18 cellular contexts compared by ENCODE assay signal in genomic region chr10:14116837-14117236, GRCh38.
A peak's percentile ranks its signal among the peaks of the same experiment; 100 is the strongest.
DNase-seq lines count a peak whose midpoint lies in the region; ATAC-seq and TF ChIP-seq lines count a peak whose summit lies in the region.
"Had no signal": no experiment of that assay in that cellular context is flagged by ENCODE, and none has a peak within 500 bp of the region (broad histone marks: within the 10 kb centered on the region; RNA-seq: fewer than 3 reads in every experiment).

No MANE protein-coding gene starts in this region.

- H3K9me3 Mint-ChIP-seq in H9 (no peaks in the 10 kb centered on the region), endodermal cell (no peaks in the 10 kb centered on the region)
- no peaks in the 10 kb centered on the region for H3K9me3 Mint-ChIP-seq in activated T-cell treated with anti-CD3 and anti-CD28 coated beads, Interleukin-2, amount 50 U/mL, for 72 hours
- H3K9me3 Mint-ChIP-seq: CD4-positive, CD25-positive, alpha-beta regulatory T cell; CD8-positive, alpha-beta T cell had no signal

- H3K27me3 Mint-ChIP-seq in H9 (ENCODE audit: low read depth) = no peaks in the 10 kb centered on the region; the same call in 1 of the 2 replicates
- no peaks in the 10 kb centered on the region for H3K27me3 Mint-ChIP-seq in endodermal cell (ENCODE audit: insufficient read depth)
- H3K27me3 Mint-ChIP-seq in activated T-cell treated with anti-CD3 and anti-CD28 coated beads, Interleukin-2, amount 50 U/mL, for 72 hours (ENCODE audit: low read depth) = no peaks in the 10 kb centered on the region
- H3K27me3 Mint-ChIP-seq: B cell; CD4-positive, CD25-positive, alpha-beta regulatory T cell had no signal

- ATAC-seq in activated T-cell treated with anti-CD3 and anti-CD28 coated beads, Interleukin-2, amount 50 U/mL, for 72 hours (replicated peaks in 1 of 2) = no peak
- ATAC-seq: CD8-positive, alpha-beta T cell; GM12878 had no signal

- TF ChIP-seq CTCF in H9 (conservative IDR thresholded peaks at IDR 0.05) = 0 out of 3 replicates have a peak, but pooled peaks have one; percentile 15
- TF ChIP-seq CTCF in endodermal cell (conservative IDR thresholded peaks at IDR 0.05) = peak; percentile 28

- H4K5ac ChIP-seq in H9 (ENCODE audit: insufficient read length, low read depth, low read length) = no peak overlapping the region

- no peaks in the 10 kb centered on the region for H3K79me1 ChIP-seq in H9 (ENCODE audit: insufficient read depth, low read depth, low read length, poor library complexity, severe bottlenecking)

- H3K18ac ChIP-seq in H9 (ENCODE audit: insufficient read length, low read depth, low read length) = no peak overlapping the region

- H3K4me2 ChIP-seq in H9 (ENCODE audit: insufficient read depth, insufficient read length, low read length) = no peak overlapping the region
- H3K4me2 ChIP-seq: BLaER1 had no signal

- H2BK15ac ChIP-seq in H9 (ENCODE audit: low read depth, low read length) = no peak overlapping the region

- H2AK5ac ChIP-seq in H9 (ENCODE audit: insufficient read length, low read length) = no peak overlapping the region

- H3K27ac ChIP-seq in H9 (ENCODE audit: insufficient read length, low read depth, low read length) (no peak overlapping the region), endodermal cell (ENCODE audit: low read depth, low read length) (no peak overlapping the region)
- H3K27ac ChIP-seq: BLaER1, C4-2B had no signal

- H2BK5ac ChIP-seq in H9 (ENCODE audit: insufficient read length, low read length) = no peak overlapping the region

- H2BK20ac ChIP-seq in H9 (ENCODE audit: low read depth, low read length, poor library complexity, severe bottlenecking) = no peak overlapping the region

- no peaks in the 10 kb centered on the region for H3K27me3 ChIP-seq in H9 (ENCODE audit: insufficient read depth, low read length)
- H3K27me3 ChIP-seq in endodermal cell (ENCODE audit: control insufficient read depth, insufficient read depth, low read length, poor library complexity, severe bottlenecking) = no peaks in the 10 kb centered on the region
- H3K27me3 ChIP-seq: BLaER1 had no signal

- H3K27ac Mint-ChIP-seq in H9 (no peak overlapping the region), endodermal cell (no peak overlapping the region)
- no peak overlapping the region for H3K27ac Mint-ChIP-seq in activated T-cell treated with anti-CD3 and anti-CD28 coated beads, Interleukin-2, amount 50 U/mL, for 72 hours
- H3K27ac Mint-ChIP-seq: B cell; CD8-positive, alpha-beta T cell had no signal

- no peak overlapping the region for H3T11ph ChIP-seq in H9 (ENCODE audit: low read length)

- H3K9ac ChIP-seq in H9 (ENCODE audit: extremely low read depth, insufficient read length, low read length) (no peak overlapping the region), endodermal cell (ENCODE audit: extremely low read depth, low read length, poor library complexity, severe bottlenecking) (no peak overlapping the region)
- H3K9ac ChIP-seq: BLaER1 had no signal

- H3K9me3 ChIP-seq in H9 (ENCODE audit: control insufficient read depth, low read depth, low read length) (no peaks in the 10 kb centered on the region), endodermal cell (ENCODE audit: control insufficient read depth, low read length) (no peaks in the 10 kb centered on the region)
- H3K9me3 ChIP-seq: BLaER1, Caco-2 had no signal

- H4K91ac ChIP-seq in H9 (ENCODE audit: insufficient read length, low read depth, low read length) = no peak overlapping the region

- H3K36me3 ChIP-seq in endodermal cell (ENCODE audit: control insufficient read depth, insufficient read depth, low read length) = no peaks in the 10 kb centered on the region
- H3K36me3 ChIP-seq: BLaER1 had no signal

- H4K20me1 ChIP-seq in H9 (ENCODE audit: control insufficient read depth, insufficient read depth, insufficient read length) = no peaks in the 10 kb centered on the region
- H4K20me1 ChIP-seq: BLaER1 had no signal

- H3K4me1 ChIP-seq in H9 (ENCODE audit: insufficient read depth, low read length) (peaks cover 4% of the 10 kb centered on the region; the same call in 1 of the 2 replicates), endodermal cell (ENCODE audit: control insufficient read depth, insufficient read depth, low read length) (no peaks in the 10 kb centered on the region)
- H3K4me1 ChIP-seq: BLaER1, Caco-2 had no signal

- H3K79me2 ChIP-seq in H9 (ENCODE audit: insufficient read depth, low read length) = no peaks in the 10 kb centered on the region

- H2AFZ ChIP-seq in H9 (ENCODE audit: low read length) = no peak overlapping the region

- no peak overlapping the region for H3K23ac ChIP-seq in H9 (ENCODE audit: insufficient read length, low read depth, low read length)

- H2BK12ac ChIP-seq in H9 (ENCODE audit: insufficient read length, low read depth, low read length) = no peak overlapping the region

- H3K56ac ChIP-seq in H9 (ENCODE audit: insufficient read length, low read depth, low read length) = no peak overlapping the region

- no peak overlapping the region for H4K8ac ChIP-seq in H9 (replicated peaks; ENCODE audit: insufficient read length, low read depth, low read length)

- peaks cover 11 to 15% of the 10 kb centered on the region in 2 experiments for H3K4me1 Mint-ChIP-seq in H9
- H3K4me1 Mint-ChIP-seq in endodermal cell = no peaks in the 10 kb centered on the region
- no peaks in the 10 kb centered on the region for H3K4me1 Mint-ChIP-seq in activated T-cell treated with anti-CD3 and anti-CD28 coated beads, Interleukin-2, amount 50 U/mL, for 72 hours (ENCODE audit: low read depth)

- no peaks in the 10 kb centered on the region; a peak in 1 of 7 replicates for H3K36me3 Mint-ChIP-seq in H9 (ENCODE audit: insufficient read depth in 1 of 3, low read depth in 3 of 3)
- H3K36me3 Mint-ChIP-seq in endodermal cell (ENCODE audit: low read depth) = no peaks in the 10 kb centered on the region
- no peaks in the 10 kb centered on the region for H3K36me3 Mint-ChIP-seq in activated T-cell treated with anti-CD3 and anti-CD28 coated beads, Interleukin-2, amount 50 U/mL, for 72 hours (ENCODE audit: insufficient read depth in 2 of 2)
- H3K36me3 Mint-ChIP-seq: CD4-positive, CD25-positive, alpha-beta regulatory T cell; CD8-positive, alpha-beta T cell had no signal

- no peak for DNase-seq in H9
- no peak for DNase-seq in endodermal cell
- peak; percentile 20 for DNase-seq in iPS-NIHi11 (ENCODE audit: low spot score)
- no peak for DNase-seq in activated T-cell treated with anti-CD3 and anti-CD28 coated beads, Interleukin-2, amount 50 U/mL, for 72 hours
- DNase-seq in activated CD8-positive, alpha-beta memory T cell treated with anti-CD3 and anti-CD28 coated beads, Interleukin-2, amount 50 U/mL, for 4 hours = no peak
- DNase-seq in anterior cingulate cortex (lab: John Stamatoyannopoulos, UW) = no peak
- DNase-seq: Caco-2; CD4-positive, CD25-positive, alpha-beta regulatory T cell; DMS153; DND-41; GDM1; GOT3; HCEC 1CT had no signal

- H3K23me2 ChIP-seq in H9 (ENCODE audit: insufficient read length, low read depth, low read length, poor library complexity, severe bottlenecking) = no peaks in the 10 kb centered on the region

- H3K14ac ChIP-seq in H9 (ENCODE audit: insufficient read depth, low read length) = no peak overlapping the region

- no peak overlapping the region for H3K4ac ChIP-seq in H9 (ENCODE audit: low read depth, low read length)

- H2BK120ac ChIP-seq in H9 (ENCODE audit: low read depth, low read length, poor library complexity, severe bottlenecking) = no peak overlapping the region

- H3K4me3 ChIP-seq in endodermal cell (ENCODE audit: low read length) = no peak overlapping the region
- H3K4me3 ChIP-seq: BLaER1, GM12878 had no signal

- H3K4me3 Mint-ChIP-seq in H9 (no peak overlapping the region), endodermal cell (no peak overlapping the region)
- no peak overlapping the region for H3K4me3 Mint-ChIP-seq in activated T-cell treated with anti-CD3 and anti-CD28 coated beads, Interleukin-2, amount 50 U/mL, for 72 hours
- H3K4me3 Mint-ChIP-seq: B cell; CD4-positive, CD25-positive, alpha-beta regulatory T cell; CD8-positive, alpha-beta T cell had no signal
